Comparison of ENCODE assay signal across 23 cellular contexts in genomic region chr4:160880186-160880585, GRCh38.
A peak's percentile ranks its signal among the peaks of the same experiment; 100 is the strongest.
DNase-seq lines count a peak whose midpoint lies in the region; ATAC-seq, FAIRE-seq and TF ChIP-seq lines count a peak whose summit lies in the region.
"Had no signal": no experiment of that assay in that cellular context is flagged by ENCODE, and none has a peak within 500 bp of the region (broad histone marks: within the 10 kb centered on the region; RNA-seq: fewer than 3 reads in every experiment).

No MANE protein-coding gene starts in this region.

- no peaks in the 10 kb centered on the region for H3K27me3 ChIP-seq in bronchial epithelial cell (ENCODE audit: control insufficient read depth, insufficient read depth, low read length)
- H3K27me3 ChIP-seq: BE2C, MG63 had no signal

- ATAC-seq in GM21423 (IDR thresholded peaks at IDR 0.05; ENCODE audit: unreplicated experiment), result no peak

- no peak for TF ChIP-seq CTCF in bronchial epithelial cell (IDR thresholded peaks at IDR 0.05; ENCODE audit: insufficient read depth, low read length, severe bottlenecking)

- H3K36me3 ChIP-seq in bronchial epithelial cell (ENCODE audit: control insufficient read depth, insufficient read depth, low read length), result no peaks in the 10 kb centered on the region
- H3K36me3 ChIP-seq: BE2C, MG63 had no signal

- DNase-seq in NCI-H748 (lab: John Stamatoyannopoulos, UW; ENCODE audit: unreplicated experiment) (peak; percentile 35), NCI-H748 treated with DMSO at 0.1 percent for 48 hours (lab: John Stamatoyannopoulos, UW) (no peak), bronchial epithelial cell (ENCODE audit: low read depth) (no peak), myocyte (ENCODE audit: low read depth) (peak; percentile 8), cerebellar nuclear complex (lab: John Stamatoyannopoulos, UW) (no peak), NCI-H1417 treated with DMSO at 0.1 percent for 48 hours (lab: John Stamatoyannopoulos, UW) (no peak)
- DNase-seq: 8988T; ACHN; BE2C; CD8-positive, alpha-beta memory T cell; DMS53; GOT3; HCEC 1CT; KBM-7; MG63; NCI-H1436; NCI-H187; NCI-H524; SK-N-SH; SW 1271 had no signal

- no peak overlapping the region for H3K4me3 ChIP-seq in bronchial epithelial cell (ENCODE audit: low read depth, low read length)
- H3K4me3 ChIP-seq: MG63 had no signal

- peak; percentile 64 for FAIRE-seq in bronchial epithelial cell (lab: Jason Lieb, UNC)
- FAIRE-seq: HTR-8/SVneo, RCC 7860 had no signal

Comparison
In these comparisons a context has a peak if more than half of its experiments do, and no peak if none do; other contexts are left out.
1. DNase-seq: peak in NCI-H748 (single experiment) and myocyte (single experiment); none in NCI-H748 treated with DMSO at 0.1 percent for 48 hours (single experiment), bronchial epithelial cell (single experiment), cerebellar nuclear complex (0 of 2) and NCI-H1417 treated with DMSO at 0.1 percent for 48 hours (single experiment).